ENCODE assay signal across 1 cellular context in the genomic region with DNA sequence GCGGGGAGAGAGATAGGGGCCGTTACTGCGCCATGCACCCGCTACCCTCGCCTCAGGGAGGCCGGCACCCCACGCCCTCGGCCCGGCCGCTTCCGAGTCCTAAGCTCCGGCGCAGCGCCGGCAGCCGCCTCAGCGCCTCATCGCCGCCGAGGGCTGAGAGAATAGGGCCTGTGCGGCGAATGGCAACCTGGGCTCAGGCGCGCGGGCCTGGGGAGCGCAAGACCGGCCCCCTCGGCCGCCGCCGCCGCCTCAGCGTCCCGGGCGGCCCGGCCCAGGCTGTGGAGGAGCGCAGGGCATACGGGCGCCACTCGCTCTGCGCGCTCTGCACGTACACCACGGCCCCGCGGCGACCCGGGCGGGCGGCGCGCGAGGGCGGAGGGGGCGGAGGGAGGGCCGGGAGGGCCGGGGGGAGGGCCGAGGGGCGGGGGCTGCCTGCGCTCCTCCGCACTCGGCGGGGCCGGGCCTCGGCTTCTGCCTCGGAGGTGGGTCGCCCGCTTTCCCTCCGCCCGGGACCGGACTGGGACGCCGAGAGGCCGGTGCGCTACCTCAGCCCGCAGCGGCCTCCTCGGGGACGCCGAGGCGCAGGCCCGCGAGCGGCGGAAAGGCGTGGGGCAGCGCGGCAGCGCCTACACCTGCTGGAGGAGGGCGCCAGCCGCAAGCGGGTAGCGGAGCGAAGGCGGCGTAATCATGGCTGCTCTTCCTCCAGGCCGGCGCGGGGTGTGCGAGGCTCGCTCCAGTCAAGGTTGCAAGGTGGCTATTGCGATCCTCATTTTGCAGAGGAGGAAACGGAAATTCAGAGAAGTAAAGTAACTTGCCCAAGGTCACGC.
TF ChIP-seq lines count a peak whose summit lies in the region.

A gene (minus strand): TSS at position 317 of the 827 bp plus-strand sequence. CDS start 399 bp downstream, outside the sequence.

TF ChIP-seq in HEK293, 187 proteins besides CTCF, POLR2A, EP300 and RAD21 (continued from another document and continues in another):
- TF ChIP-seq ZNF239 (tag by site-specific recombination; IDR thresholded peaks at IDR 0.05) (peak; percentile 70; the same call in 1 of the 2 replicates), REPIN1 (tag by site-specific recombination; IDR thresholded peaks at IDR 0.05; ENCODE audit: low read depth) (peak; percentile 87; the same call in 1 of the 2 replicates), ZNF549 (tag by site-specific recombination; IDR thresholded peaks at IDR 0.05) (0 out of 2 replicates have a peak, but pooled peaks have one; percentile 54), TCF7L2 (IDR thresholded peaks at IDR 0.05; ENCODE audit: borderline replicate concordance, low read depth, low read length) (no peak), ZNF335 (tag by site-specific recombination; conservative IDR thresholded peaks at IDR 0.05) (peak; percentile 82; the same call in 1 of the 2 replicates), ZNF121 (tag by site-specific recombination; IDR thresholded peaks at IDR 0.05) (peak; percentile 93; the same call in 1 of the 2 replicates), ZNF501 (tag by site-specific recombination; IDR thresholded peaks at IDR 0.05) (peak; percentile 98), ZNF175 (tag by site-specific recombination; IDR thresholded peaks at IDR 0.05) (no peak), EGR2 (tag by site-specific recombination; IDR thresholded peaks at IDR 0.05; ENCODE audit: low read depth) (peak; percentile 93), GFI1B (tag by site-specific recombination; IDR thresholded peaks at IDR 0.05) (peak; percentile 50; the same call in 1 of the 2 replicates), ZFP41 (tag by site-specific recombination; IDR thresholded peaks at IDR 0.05; ENCODE audit: borderline replicate concordance) (no peak), ZNF184 (tag by site-specific recombination; IDR thresholded peaks at IDR 0.05) (peak; percentile 79; the same call in 1 of the 2 replicates), ZIC2 (tag by site-specific recombination; IDR thresholded peaks at IDR 0.05) (no peak), GLI4 (tag by site-specific recombination; IDR thresholded peaks at IDR 0.05) (peak; percentile 73), KLF8 (tag by site-specific recombination; IDR thresholded peaks at IDR 0.05) (peak; percentile 89; the same call in 1 of the 2 replicates), ZSCAN30 (tag by site-specific recombination; IDR thresholded peaks at IDR 0.05) (peak; percentile 98), ZNF19 (tag by site-specific recombination; IDR thresholded peaks at IDR 0.05; ENCODE audit: low read depth) (no peak), ZNF707 (tag by site-specific recombination; IDR thresholded peaks at IDR 0.05) (no peak), ZNF585B (tag by site-specific recombination; IDR thresholded peaks at IDR 0.05) (no peak), ZNF837 (tag by site-specific recombination; IDR thresholded peaks at IDR 0.05) (0 out of 2 replicates have a peak, but pooled peaks have one; percentile 44), ZNF37A (tag by site-specific recombination; IDR thresholded peaks at IDR 0.05) (peak; percentile 1; the same call in 1 of the 2 replicates), ZNF2 (tag by site-specific recombination; IDR thresholded peaks at IDR 0.05) (peak; percentile 97), BCL11A (tag by site-specific recombination; IDR thresholded peaks at IDR 0.05; ENCODE audit: low read depth) (no peak), OSR2 (tag by site-specific recombination; IDR thresholded peaks at IDR 0.05) (peak; percentile 60), ZFHX2 (tag by site-specific recombination; conservative IDR thresholded peaks at IDR 0.05) (peak; percentile 97), SP2 (tag by site-specific recombination; IDR thresholded peaks at IDR 0.05) (peak; percentile 61), YY2 (tag by site-specific recombination; IDR thresholded peaks at IDR 0.05) (peak; percentile 90), ZNF416 (tag by site-specific recombination; IDR thresholded peaks at IDR 0.05) (no peak), ZNF677 (tag by site-specific recombination; IDR thresholded peaks at IDR 0.05) (peak; percentile 1; the same call in 1 of the 2 replicates)
- TF ChIP-seq, protein P1, sequence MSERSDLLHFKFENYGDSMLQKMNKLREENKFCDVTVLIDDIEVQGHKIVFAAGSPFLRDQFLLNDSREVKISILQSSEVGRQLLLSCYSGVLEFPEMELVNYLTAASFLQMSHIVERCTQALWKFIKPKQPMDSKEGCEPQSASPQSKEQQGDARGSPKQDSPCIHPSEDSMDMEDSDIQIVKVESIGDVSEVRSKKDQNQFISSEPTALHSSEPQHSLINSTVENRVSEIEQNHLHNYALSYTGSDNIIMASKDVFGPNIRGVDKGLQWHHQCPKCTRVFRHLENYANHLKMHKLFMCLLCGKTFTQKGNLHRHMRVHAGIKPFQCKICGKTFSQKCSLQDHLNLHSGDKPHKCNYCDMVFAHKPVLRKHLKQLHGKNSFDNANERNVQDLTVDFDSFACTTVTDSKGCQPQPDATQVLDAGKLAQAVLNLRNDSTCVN (tag by site-specific recombination; optimal IDR thresholded peaks at IDR 0.05), result peak; percentile 99
- TF ChIP-seq, protein P2, sequence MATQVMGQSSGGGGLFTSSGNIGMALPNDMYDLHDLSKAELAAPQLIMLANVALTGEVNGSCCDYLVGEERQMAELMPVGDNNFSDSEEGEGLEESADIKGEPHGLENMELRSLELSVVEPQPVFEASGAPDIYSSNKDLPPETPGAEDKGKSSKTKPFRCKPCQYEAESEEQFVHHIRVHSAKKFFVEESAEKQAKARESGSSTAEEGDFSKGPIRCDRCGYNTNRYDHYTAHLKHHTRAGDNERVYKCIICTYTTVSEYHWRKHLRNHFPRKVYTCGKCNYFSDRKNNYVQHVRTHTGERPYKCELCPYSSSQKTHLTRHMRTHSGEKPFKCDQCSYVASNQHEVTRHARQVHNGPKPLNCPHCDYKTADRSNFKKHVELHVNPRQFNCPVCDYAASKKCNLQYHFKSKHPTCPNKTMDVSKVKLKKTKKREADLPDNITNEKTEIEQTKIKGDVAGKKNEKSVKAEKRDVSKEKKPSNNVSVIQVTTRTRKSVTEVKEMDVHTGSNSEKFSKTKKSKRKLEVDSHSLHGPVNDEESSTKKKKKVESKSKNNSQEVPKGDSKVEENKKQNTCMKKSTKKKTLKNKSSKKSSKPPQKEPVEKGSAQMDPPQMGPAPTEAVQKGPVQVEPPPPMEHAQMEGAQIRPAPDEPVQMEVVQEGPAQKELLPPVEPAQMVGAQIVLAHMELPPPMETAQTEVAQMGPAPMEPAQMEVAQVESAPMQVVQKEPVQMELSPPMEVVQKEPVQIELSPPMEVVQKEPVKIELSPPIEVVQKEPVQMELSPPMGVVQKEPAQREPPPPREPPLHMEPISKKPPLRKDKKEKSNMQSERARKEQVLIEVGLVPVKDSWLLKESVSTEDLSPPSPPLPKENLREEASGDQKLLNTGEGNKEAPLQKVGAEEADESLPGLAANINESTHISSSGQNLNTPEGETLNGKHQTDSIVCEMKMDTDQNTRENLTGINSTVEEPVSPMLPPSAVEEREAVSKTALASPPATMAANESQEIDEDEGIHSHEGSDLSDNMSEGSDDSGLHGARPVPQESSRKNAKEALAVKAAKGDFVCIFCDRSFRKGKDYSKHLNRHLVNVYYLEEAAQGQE (tag by site-specific recombination; IDR thresholded peaks at IDR 0.05), result peak; percentile 76
- TF ChIP-seq, protein P3, sequence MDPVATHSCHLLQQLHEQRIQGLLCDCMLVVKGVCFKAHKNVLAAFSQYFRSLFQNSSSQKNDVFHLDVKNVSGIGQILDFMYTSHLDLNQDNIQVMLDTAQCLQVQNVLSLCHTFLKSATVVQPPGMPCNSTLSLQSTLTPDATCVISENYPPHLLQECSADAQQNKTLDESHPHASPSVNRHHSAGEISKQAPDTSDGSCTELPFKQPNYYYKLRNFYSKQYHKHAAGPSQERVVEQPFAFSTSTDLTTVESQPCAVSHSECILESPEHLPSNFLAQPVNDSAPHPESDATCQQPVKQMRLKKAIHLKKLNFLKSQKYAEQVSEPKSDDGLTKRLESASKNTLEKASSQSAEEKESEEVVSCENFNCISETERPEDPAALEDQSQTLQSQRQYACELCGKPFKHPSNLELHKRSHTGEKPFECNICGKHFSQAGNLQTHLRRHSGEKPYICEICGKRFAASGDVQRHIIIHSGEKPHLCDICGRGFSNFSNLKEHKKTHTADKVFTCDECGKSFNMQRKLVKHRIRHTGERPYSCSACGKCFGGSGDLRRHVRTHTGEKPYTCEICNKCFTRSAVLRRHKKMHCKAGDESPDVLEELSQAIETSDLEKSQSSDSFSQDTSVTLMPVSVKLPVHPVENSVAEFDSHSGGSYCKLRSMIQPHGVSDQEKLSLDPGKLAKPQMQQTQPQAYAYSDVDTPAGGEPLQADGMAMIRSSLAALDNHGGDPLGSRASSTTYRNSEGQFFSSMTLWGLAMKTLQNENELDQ (tag by site-specific recombination; IDR thresholded peaks at IDR 0.05; ENCODE audit: low read depth), result no peak
- TF ChIP-seq, protein P4, sequence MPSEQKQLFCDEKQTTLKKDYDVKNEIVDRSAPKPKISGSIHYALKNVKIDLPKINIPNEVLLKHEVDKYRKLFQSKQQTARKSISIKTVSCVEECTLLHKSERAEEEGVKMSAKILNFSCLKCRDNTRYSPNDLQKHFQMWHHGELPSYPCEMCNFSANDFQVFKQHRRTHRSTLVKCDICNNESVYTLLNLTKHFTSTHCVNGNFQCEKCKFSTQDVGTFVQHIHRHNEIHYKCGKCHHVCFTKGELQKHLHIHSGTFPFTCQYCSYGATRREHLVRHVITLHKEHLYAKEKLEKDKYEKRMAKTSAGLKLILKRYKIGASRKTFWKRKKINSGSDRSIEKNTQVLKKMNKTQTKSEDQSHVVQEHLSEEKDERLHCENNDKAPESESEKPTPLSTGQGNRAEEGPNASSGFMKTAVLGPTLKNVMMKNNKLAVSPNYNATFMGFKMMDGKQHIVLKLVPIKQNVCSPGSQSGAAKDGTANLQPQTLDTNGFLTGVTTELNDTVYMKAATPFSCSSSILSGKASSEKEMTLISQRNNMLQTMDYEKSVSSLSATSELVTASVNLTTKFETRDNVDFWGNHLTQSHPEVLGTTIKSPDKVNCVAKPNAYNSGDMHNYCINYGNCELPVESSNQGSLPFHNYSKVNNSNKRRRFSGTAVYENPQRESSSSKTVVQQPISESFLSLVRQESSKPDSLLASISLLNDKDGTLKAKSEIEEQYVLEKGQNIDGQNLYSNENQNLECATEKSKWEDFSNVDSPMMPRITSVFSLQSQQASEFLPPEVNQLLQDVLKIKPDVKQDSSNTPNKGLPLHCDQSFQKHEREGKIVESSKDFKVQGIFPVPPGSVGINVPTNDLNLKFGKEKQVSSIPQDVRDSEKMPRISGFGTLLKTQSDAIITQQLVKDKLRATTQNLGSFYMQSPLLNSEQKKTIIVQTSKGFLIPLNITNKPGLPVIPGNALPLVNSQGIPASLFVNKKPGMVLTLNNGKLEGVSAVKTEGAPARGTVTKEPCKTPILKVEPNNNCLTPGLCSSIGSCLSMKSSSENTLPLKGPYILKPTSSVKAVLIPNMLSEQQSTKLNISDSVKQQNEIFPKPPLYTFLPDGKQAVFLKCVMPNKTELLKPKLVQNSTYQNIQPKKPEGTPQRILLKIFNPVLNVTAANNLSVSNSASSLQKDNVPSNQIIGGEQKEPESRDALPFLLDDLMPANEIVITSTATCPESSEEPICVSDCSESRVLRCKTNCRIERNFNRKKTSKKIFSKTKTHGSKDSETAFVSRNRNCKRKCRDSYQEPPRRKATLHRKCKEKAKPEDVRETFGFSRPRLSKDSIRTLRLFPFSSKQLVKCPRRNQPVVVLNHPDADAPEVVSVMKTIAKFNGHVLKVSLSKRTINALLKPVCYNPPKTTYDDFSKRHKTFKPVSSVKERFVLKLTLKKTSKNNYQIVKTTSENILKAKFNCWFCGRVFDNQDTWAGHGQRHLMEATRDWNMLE (tag by site-specific recombination; conservative IDR thresholded peaks at IDR 0.05; ENCODE audit: low read depth), result 0 out of 2 replicates have a peak, but pooled peaks have one; percentile 14
- TF ChIP-seq, protein P5, sequence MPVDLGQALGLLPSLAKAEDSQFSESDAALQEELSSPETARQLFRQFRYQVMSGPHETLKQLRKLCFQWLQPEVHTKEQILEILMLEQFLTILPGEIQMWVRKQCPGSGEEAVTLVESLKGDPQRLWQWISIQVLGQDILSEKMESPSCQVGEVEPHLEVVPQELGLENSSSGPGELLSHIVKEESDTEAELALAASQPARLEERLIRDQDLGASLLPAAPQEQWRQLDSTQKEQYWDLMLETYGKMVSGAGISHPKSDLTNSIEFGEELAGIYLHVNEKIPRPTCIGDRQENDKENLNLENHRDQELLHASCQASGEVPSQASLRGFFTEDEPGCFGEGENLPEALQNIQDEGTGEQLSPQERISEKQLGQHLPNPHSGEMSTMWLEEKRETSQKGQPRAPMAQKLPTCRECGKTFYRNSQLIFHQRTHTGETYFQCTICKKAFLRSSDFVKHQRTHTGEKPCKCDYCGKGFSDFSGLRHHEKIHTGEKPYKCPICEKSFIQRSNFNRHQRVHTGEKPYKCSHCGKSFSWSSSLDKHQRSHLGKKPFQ (tag by site-specific recombination; IDR thresholded peaks at IDR 0.05), result 0 out of 2 replicates have a peak, but pooled peaks have one; percentile 15
- TF ChIP-seq, protein P6, sequence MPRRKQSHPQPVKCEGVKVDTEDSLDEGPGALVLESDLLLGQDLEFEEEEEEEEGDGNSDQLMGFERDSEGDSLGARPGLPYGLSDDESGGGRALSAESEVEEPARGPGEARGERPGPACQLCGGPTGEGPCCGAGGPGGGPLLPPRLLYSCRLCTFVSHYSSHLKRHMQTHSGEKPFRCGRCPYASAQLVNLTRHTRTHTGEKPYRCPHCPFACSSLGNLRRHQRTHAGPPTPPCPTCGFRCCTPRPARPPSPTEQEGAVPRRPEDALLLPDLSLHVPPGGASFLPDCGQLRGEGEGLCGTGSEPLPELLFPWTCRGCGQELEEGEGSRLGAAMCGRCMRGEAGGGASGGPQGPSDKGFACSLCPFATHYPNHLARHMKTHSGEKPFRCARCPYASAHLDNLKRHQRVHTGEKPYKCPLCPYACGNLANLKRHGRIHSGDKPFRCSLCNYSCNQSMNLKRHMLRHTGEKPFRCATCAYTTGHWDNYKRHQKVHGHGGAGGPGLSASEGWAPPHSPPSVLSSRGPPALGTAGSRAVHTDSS (tag by site-specific recombination; IDR thresholded peaks at IDR 0.05), result 0 out of 2 replicates have a peak, but pooled peaks have one; percentile 37
- TF ChIP-seq, protein P7, sequence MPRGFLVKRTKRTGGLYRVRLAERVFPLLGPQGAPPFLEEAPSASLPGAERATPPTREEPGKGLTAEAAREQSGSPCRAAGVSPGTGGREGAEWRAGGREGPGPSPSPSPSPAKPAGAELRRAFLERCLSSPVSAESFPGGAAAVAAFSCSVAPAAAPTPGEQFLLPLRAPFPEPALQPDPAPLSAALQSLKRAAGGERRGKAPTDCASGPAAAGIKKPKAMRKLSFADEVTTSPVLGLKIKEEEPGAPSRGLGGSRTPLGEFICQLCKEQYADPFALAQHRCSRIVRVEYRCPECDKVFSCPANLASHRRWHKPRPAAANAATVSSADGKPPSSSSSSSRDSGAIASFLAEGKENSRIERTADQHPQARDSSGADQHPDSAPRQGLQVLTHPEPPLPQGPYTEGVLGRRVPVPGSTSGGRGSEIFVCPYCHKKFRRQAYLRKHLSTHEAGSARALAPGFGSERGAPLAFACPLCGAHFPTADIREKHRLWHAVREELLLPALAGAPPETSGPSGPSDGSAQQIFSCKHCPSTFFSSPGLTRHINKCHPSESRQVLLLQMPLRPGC (tag by site-specific recombination; IDR thresholded peaks at IDR 0.05), result peak; percentile 72; the same call in 1 of the 2 replicates
- TF ChIP-seq, protein P8, sequence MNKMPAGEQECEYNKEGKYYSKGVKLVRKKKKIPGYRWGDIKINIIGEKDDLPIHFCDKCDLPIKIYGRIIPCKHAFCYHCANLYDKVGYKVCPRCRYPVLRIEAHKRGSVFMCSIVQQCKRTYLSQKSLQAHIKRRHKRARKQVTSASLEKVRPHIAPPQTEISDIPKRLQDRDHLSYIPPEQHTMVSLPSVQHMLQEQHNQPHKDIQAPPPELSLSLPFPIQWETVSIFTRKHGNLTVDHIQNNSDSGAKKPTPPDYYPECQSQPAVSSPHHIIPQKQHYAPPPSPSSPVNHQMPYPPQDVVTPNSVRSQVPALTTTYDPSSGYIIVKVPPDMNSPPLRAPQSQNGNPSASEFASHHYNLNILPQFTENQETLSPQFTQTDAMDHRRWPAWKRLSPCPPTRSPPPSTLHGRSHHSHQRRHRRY (tag by site-specific recombination; IDR thresholded peaks at IDR 0.05), result no peak
